ENCODE assay signal across 20 cellular contexts in genomic region chr20:47583551-47583950, GRCh38.
DNase-seq lines count a peak whose midpoint lies in the region; FAIRE-seq and TF ChIP-seq lines count a peak whose summit lies in the region.
"Had no signal": no experiment of that assay in that cellular context is flagged by ENCODE, and none has a peak within 500 bp of the region (broad histone marks: within the 10 kb centered on the region; RNA-seq: fewer than 3 reads in every experiment).

No MANE protein-coding gene starts in this region.

- DNase-seq in activated CD4-positive, alpha-beta memory T cell treated with anti-CD3 and anti-CD28 coated beads, Interleukin-2, amount 10 ng/mL, durations not matched to agents 7 days and 5 days, result no peak
- no peak for DNase-seq in activated CD4-positive, alpha-beta memory T cell treated with anti-CD3 and anti-CD28 coated beads for 36 hours
- DNase-seq in HTR-8/SVneo (ENCODE audit: insufficient read length, low spot score) (no peak), nephron progenitor cell (no peak), tibial nerve (ENCODE audit: low spot score in 2 of 2) (no peak), trophoblast cell (no peak), cortex of kidney (lab: John Stamatoyannopoulos, UW) (no peak)
- no peak for DNase-seq in activated naive CD8-positive, alpha-beta T cell treated with anti-CD3 and anti-CD28 coated beads for 36 hours
- DNase-seq: amygdala, DMS 273 treated with DMSO at 0.1 percent for 48 hours, foreskin keratinocyte, GDM1, GM23248, retina, tibial artery had no signal

- no peak overlapping the region for H2BK120ac ChIP-seq in trophoblast cell (ENCODE audit: insufficient read depth, low read length, poor library complexity)

- H4K91ac ChIP-seq in trophoblast cell (ENCODE audit: low read depth, low read length), result no peak overlapping the region

- H3K27me3 ChIP-seq in tibial nerve (no peaks in the 10 kb centered on the region), trophoblast cell (ENCODE audit: insufficient read depth, low read length) (no peaks in the 10 kb centered on the region)
- H3K27me3 ChIP-seq: BLaER1, cardiac muscle cell, foreskin keratinocyte, tibial artery had no signal

- CTCF ChIA-PET in activated CD4-positive, alpha-beta memory T cell treated with anti-CD3 and anti-CD28 coated beads, Interleukin-2, amount 10 ng/mL, durations not matched to agents 7 days and 5 days (lab: Charles Lee), result interaction anchor here (0.6 kb wide), 1 partner anchor 220 kb away, joined by 3 read pairs; no protein-coding TSS in a partner anchor
- CTCF ChIA-PET in activated CD4-positive, alpha-beta memory T cell treated with anti-CD3 and anti-CD28 coated beads for 36 hours (lab: Charles Lee), result no interaction called here

- H3K4me1 ChIP-seq in tibial nerve (peaks cover 0 to 64% (median 24%) of the 10 kb centered on the region in 4 donors), trophoblast cell (ENCODE audit: control insufficient read depth in 1 of 2, insufficient read depth in 2 of 2, low read length in 2 of 2) (no peaks in the 10 kb centered on the region)

- TF ChIP-seq CTCF in nephron progenitor cell (IDR thresholded peaks at IDR 0.05) (no peak), tibial nerve (IDR thresholded peaks at IDR 0.05) (no peak)

- no peak overlapping the region for H3K4me2 ChIP-seq in trophoblast cell (ENCODE audit: low read length)
- H3K4me2 ChIP-seq: BLaER1 had no signal

- H3K4me3 ChIP-seq in tibial nerve (no peak overlapping the region), trophoblast cell (ENCODE audit: low read depth, low read length) (no peak overlapping the region)
- H3K4me3 ChIP-seq: BLaER1, cardiac muscle cell, GM12878, GM23248, tibial artery had no signal

- TF ChIP-seq EP300 in tibial nerve (IDR thresholded peaks at IDR 0.05), result no peak

- no peak overlapping the region for H3K9ac ChIP-seq in trophoblast cell (ENCODE audit: low read length)
- H3K9ac ChIP-seq: BLaER1, GM23248 had no signal

- H3K9me3 ChIP-seq in tibial nerve (no peaks in the 10 kb centered on the region), trophoblast cell (ENCODE audit: insufficient read depth, low read depth, low read length) (no peaks in the 10 kb centered on the region)
- H3K9me3 ChIP-seq: BLaER1, tibial artery had no signal

- no peak overlapping the region for H4K12ac ChIP-seq in trophoblast cell (ENCODE audit: low read depth, low read length)

- peak overlapping the region; percentile 31 for H3K27ac Mint-ChIP-seq in activated CD4-positive, alpha-beta memory T cell treated with anti-CD3 and anti-CD28 coated beads, Interleukin-2, amount 10 ng/mL, durations not matched to agents 7 days and 5 days
- no peak overlapping the region for H3K27ac Mint-ChIP-seq in activated CD4-positive, alpha-beta memory T cell treated with anti-CD3 and anti-CD28 coated beads for 36 hours
- H3K27ac Mint-ChIP-seq in activated naive CD8-positive, alpha-beta T cell treated with anti-CD3 and anti-CD28 coated beads for 36 hours, result peak overlapping the region; percentile 57
- peak overlapping the region; percentile 68 for H3K27ac Mint-ChIP-seq in nephron progenitor cell

- H3K27me3 Mint-ChIP-seq in activated CD4-positive, alpha-beta memory T cell treated with anti-CD3 and anti-CD28 coated beads, Interleukin-2, amount 10 ng/mL, durations not matched to agents 7 days and 5 days, result no peaks in the 10 kb centered on the region
- H3K27me3 Mint-ChIP-seq in activated CD4-positive, alpha-beta memory T cell treated with anti-CD3 and anti-CD28 coated beads for 36 hours, result no peaks in the 10 kb centered on the region
- H3K27me3 Mint-ChIP-seq in activated naive CD8-positive, alpha-beta T cell treated with anti-CD3 and anti-CD28 coated beads for 36 hours, result no peaks in the 10 kb centered on the region
- no peaks in the 10 kb centered on the region for H3K27me3 Mint-ChIP-seq in nephron progenitor cell (ENCODE audit: low read depth, poor library complexity)

- no peaks in the 10 kb centered on the region for H3K9me3 Mint-ChIP-seq in activated CD4-positive, alpha-beta memory T cell treated with anti-CD3 and anti-CD28 coated beads, Interleukin-2, amount 10 ng/mL, durations not matched to agents 7 days and 5 days
- H3K9me3 Mint-ChIP-seq in activated CD4-positive, alpha-beta memory T cell treated with anti-CD3 and anti-CD28 coated beads for 36 hours, result no peaks in the 10 kb centered on the region
- H3K9me3 Mint-ChIP-seq in activated naive CD8-positive, alpha-beta T cell treated with anti-CD3 and anti-CD28 coated beads for 36 hours, result no peaks in the 10 kb centered on the region
- no peaks in the 10 kb centered on the region for H3K9me3 Mint-ChIP-seq in nephron progenitor cell

- FAIRE-seq in HTR-8/SVneo (lab: Jason Lieb, UNC), result peak; percentile 62
- FAIRE-seq: GM12878, GM19239 had no signal

- H3K4me1 Mint-ChIP-seq in activated CD4-positive, alpha-beta memory T cell treated with anti-CD3 and anti-CD28 coated beads, Interleukin-2, amount 10 ng/mL, durations not matched to agents 7 days and 5 days, result peaks cover 28% of the 10 kb centered on the region
- H3K4me1 Mint-ChIP-seq in activated CD4-positive, alpha-beta memory T cell treated with anti-CD3 and anti-CD28 coated beads for 36 hours (ENCODE audit: low read depth), result peaks cover 47% of the 10 kb centered on the region
- H3K4me1 Mint-ChIP-seq in activated naive CD8-positive, alpha-beta T cell treated with anti-CD3 and anti-CD28 coated beads for 36 hours, result peaks cover 46% of the 10 kb centered on the region
- H3K4me1 Mint-ChIP-seq in nephron progenitor cell, result peaks cover 44% of the 10 kb centered on the region

- H3K36me3 ChIP-seq in tibial nerve (peaks cover 0 to 5% (median 0%) of the 10 kb centered on the region in 3 donors), trophoblast cell (ENCODE audit: control insufficient read depth in 1 of 2, insufficient read depth in 2 of 2, low read length in 2 of 2) (peaks cover 9 to 16% of the 10 kb centered on the region in 2 experiments)
- H3K36me3 ChIP-seq: cardiac muscle cell had no signal

- no peaks in the 10 kb centered on the region for H3K79me1 ChIP-seq in trophoblast cell (ENCODE audit: low read length)

- POLR2A ChIA-PET in activated CD4-positive, alpha-beta memory T cell treated with anti-CD3 and anti-CD28 coated beads, Interleukin-2, amount 10 ng/mL, durations not matched to agents 7 days and 5 days (lab: Charles Lee), result no interaction called here
- POLR2A ChIA-PET in activated CD4-positive, alpha-beta memory T cell treated with anti-CD3 and anti-CD28 coated beads for 36 hours (lab: Charles Lee), result no interaction called here

- no peak overlapping the region for H3K4me3 Mint-ChIP-seq in activated CD4-positive, alpha-beta memory T cell treated with anti-CD3 and anti-CD28 coated beads, Interleukin-2, amount 10 ng/mL, durations not matched to agents 7 days and 5 days
- H3K4me3 Mint-ChIP-seq in activated CD4-positive, alpha-beta memory T cell treated with anti-CD3 and anti-CD28 coated beads for 36 hours, result no peak overlapping the region
- H3K4me3 Mint-ChIP-seq in activated naive CD8-positive, alpha-beta T cell treated with anti-CD3 and anti-CD28 coated beads for 36 hours, result no peak overlapping the region
- no peak overlapping the region for H3K4me3 Mint-ChIP-seq in nephron progenitor cell

- H2BK5ac ChIP-seq in trophoblast cell (ENCODE audit: low read depth, low read length, poor library complexity), result no peak overlapping the region

- no peak for TF ChIP-seq POLR2A in tibial nerve (IDR thresholded peaks at IDR 0.05)

- H3K23ac ChIP-seq in trophoblast cell (ENCODE audit: low read length), result no peak overlapping the region

- H2AK5ac ChIP-seq in trophoblast cell (ENCODE audit: low read length), result no peak overlapping the region

- intact Hi-C loops in activated CD4-positive, alpha-beta memory T cell treated with anti-CD3 and anti-CD28 coated beads for 36 hours (cut with micrococcal nuclease), result no loop called here

- peaks cover 1% of the 10 kb centered on the region for H3K79me2 ChIP-seq in trophoblast cell (ENCODE audit: control insufficient read depth, insufficient read depth, low read length, poor library complexity)

- H3K18ac ChIP-seq in trophoblast cell (ENCODE audit: low read length), result no peak overlapping the region

- no peak overlapping the region for H3K14ac ChIP-seq in trophoblast cell (ENCODE audit: low read length)

- no peak overlapping the region for H3K27ac ChIP-seq in tibial nerve
- H3K27ac ChIP-seq in trophoblast cell (ENCODE audit: low read depth, low read length), result no peak overlapping the region
- H3K27ac ChIP-seq: BLaER1, cardiac muscle cell, epithelial cell of prostate, foreskin keratinocyte, GM23248, tibial artery had no signal

- no peak overlapping the region for H3K4ac ChIP-seq in trophoblast cell (ENCODE audit: low read depth, low read length)

- no peak overlapping the region for H2AFZ ChIP-seq in trophoblast cell (ENCODE audit: insufficient read depth, low read length, poor library complexity)
- H2AFZ ChIP-seq: GM23248 had no signal

- H2BK12ac ChIP-seq in trophoblast cell (ENCODE audit: low read length), result no peak overlapping the region

- H4K8ac ChIP-seq in trophoblast cell (ENCODE audit: low read depth, low read length), result no peak overlapping the region

- H3K36me3 Mint-ChIP-seq in activated CD4-positive, alpha-beta memory T cell treated with anti-CD3 and anti-CD28 coated beads, Interleukin-2, amount 10 ng/mL, durations not matched to agents 7 days and 5 days (ENCODE audit: low read depth), result peaks cover 57% of the 10 kb centered on the region
- peaks cover 26% of the 10 kb centered on the region for H3K36me3 Mint-ChIP-seq in activated CD4-positive, alpha-beta memory T cell treated with anti-CD3 and anti-CD28 coated beads for 36 hours
- peaks cover 51% of the 10 kb centered on the region for H3K36me3 Mint-ChIP-seq in activated naive CD8-positive, alpha-beta T cell treated with anti-CD3 and anti-CD28 coated beads for 36 hours
- H3K36me3 Mint-ChIP-seq in nephron progenitor cell (ENCODE audit: low read depth), result peaks cover 49% of the 10 kb centered on the region

- WGBS in tibial nerve, 2 donors, result 100% methylated on average over 2 of the region's 2 CpGs
- no CpG with 5 or more reads among the region's 2 CpGs for WGBS in trophoblast cell (ENCODE audit: extremely low coverage, insufficient coverage, insufficient read length)
